In the genomic region with DNA sequence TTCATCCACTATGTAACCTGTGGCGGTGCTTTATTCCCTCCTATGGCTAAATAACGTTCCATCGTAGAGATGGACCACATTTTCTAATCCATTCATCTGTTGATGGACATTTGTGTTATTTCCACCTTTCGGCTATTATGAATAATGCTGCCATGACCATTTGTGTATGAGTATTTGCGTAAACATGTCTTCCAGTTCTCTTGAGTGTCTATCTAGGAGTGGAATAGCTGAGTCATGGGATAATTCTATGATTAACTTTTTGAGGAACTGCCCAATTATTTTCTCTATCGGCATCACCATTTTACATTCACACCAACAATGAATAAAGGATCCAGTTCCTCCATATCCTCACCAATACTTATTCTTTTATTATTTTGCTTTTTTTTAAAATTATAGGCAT, we compare ENCODE assay signal across 6 cellular contexts.
"Had no signal": no experiment of that assay in that cellular context is flagged by ENCODE, and none has a peak within 500 bp of the region (broad histone marks: within the 10 kb centered on the region; RNA-seq: fewer than 3 reads in every experiment).

No MANE protein-coding gene starts in this region.

- ATAC-seq: HCT116 had no signal

- H3K4me3 ChIP-seq: GM23248, HAP-1 had no signal

- H3K4me1 ChIP-seq: HAP-1 had no signal

- H2AFZ ChIP-seq: GM23248 had no signal

- H3K36me3 ChIP-seq: HAP-1 had no signal

- H3K9me3 ChIP-seq: HAP-1 had no signal

- DNase-seq: GM23248, GOT3, KG1 had no signal

- H3K9ac ChIP-seq: GM23248 had no signal

- H3K27ac ChIP-seq: GM23248 had no signal

- FAIRE-seq: HTR-8/SVneo had no signal
